10 cellular contexts compared by ENCODE assay signal in the genomic region with DNA sequence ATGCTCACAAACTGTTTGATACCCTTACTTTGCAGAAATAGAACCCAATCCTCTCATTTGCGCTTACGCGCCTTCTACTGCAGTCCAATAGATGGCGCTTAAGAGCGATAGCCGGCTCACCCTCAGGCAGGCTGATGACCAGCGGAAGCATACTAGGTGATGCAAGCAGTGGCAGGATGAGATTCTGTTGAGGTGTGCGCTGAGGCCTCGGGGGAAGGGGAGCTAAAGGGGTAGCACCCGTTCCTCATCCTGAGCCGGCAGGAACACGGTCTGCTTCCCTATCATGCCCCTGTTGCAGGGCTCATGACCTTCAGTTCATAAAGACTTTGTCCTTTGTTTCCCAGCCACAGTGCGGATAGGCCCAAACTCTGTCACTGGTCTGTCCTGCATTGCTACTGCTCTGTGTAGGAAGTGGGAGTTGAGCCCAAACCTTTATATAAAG.
DNase-seq lines count a peak whose midpoint lies in the region; ATAC-seq, FAIRE-seq and TF ChIP-seq lines count a peak whose summit lies in the region.
"Had no signal": no experiment of that assay in that cellular context is flagged by ENCODE, and none has a peak within 500 bp of the region (broad histone marks: within the 10 kb centered on the region; RNA-seq: fewer than 3 reads in every experiment).

No MANE protein-coding gene starts in this region.

- DNase-seq in cardiac muscle cell (ENCODE audit: low read depth in 1 of 2, low spot score in 1 of 2), result peak; percentile 58 to 62
- DNase-seq in right atrium auricular region (ENCODE audit: low spot score), result no peak
- DNase-seq in HPDE6-E6E7 (ENCODE audit: extremely low spot score), result peak; percentile 36
- peak; percentile 72 for DNase-seq in epithelial cell of esophagus (ENCODE audit: low read depth)
- DNase-seq in urothelium cell line (ENCODE audit: low spot score), result peak; percentile 39
- DNase-seq in NCI-H526 treated with DMSO at 0.1 percent for 48 hours (lab: John Stamatoyannopoulos, UW), result no peak
- no peak for DNase-seq in inferior parietal cortex (ENCODE audit: extremely low spot score)
- DNase-seq: CD4-positive, CD25-positive, alpha-beta regulatory T cell; left colon had no signal

- H3K4me3 ChIP-seq in cardiac muscle cell, result no peak overlapping the region
- H3K4me3 ChIP-seq in right atrium auricular region, result no peak overlapping the region
- no peak overlapping the region for H3K4me3 ChIP-seq in epithelial cell of esophagus (ENCODE audit: low read length)

- H3K9me3 ChIP-seq in cardiac muscle cell (ENCODE audit: low read depth) (no peaks in the 10 kb centered on the region), right atrium auricular region (no peaks in the 10 kb centered on the region)

- H3K27ac ChIP-seq in cardiac muscle cell (no peak overlapping the region), right atrium auricular region (no peak overlapping the region)

- TF ChIP-seq CTCF in cardiac muscle cell (IDR thresholded peaks at IDR 0.05; ENCODE audit: low read depth, low read length) (peak; percentile 68), right atrium auricular region (IDR thresholded peaks at IDR 0.05) (peak in 1 of 2 donors; percentile 28), epithelial cell of esophagus (IDR thresholded peaks at IDR 0.05; ENCODE audit: insufficient read depth, low read depth, low read length, missing control alignments) (peak; percentile 82)

- no peak for FAIRE-seq in urothelium cell line (lab: Jason Lieb, UNC)

- H3K4me1 ChIP-seq in cardiac muscle cell (ENCODE audit: low read depth) (no peaks in the 10 kb centered on the region), right atrium auricular region (no peaks in the 10 kb centered on the region)

- ATAC-seq in GM18873 (IDR thresholded peaks at IDR 0.05; ENCODE audit: low FRiP score, unreplicated experiment), result no peak
- ATAC-seq: left colon had no signal

- H3K27me3 ChIP-seq in cardiac muscle cell (no peaks in the 10 kb centered on the region), right atrium auricular region (no peaks in the 10 kb centered on the region)

- H3K36me3 ChIP-seq in cardiac muscle cell (no peaks in the 10 kb centered on the region), right atrium auricular region (no peaks in the 10 kb centered on the region)

Comparison
In these comparisons a context has a peak if more than half of its experiments do, and no peak if none do; other contexts are left out.
1. DNase-seq: peak in cardiac muscle cell (2 of 2), HPDE6-E6E7 (single experiment), epithelial cell of esophagus (single experiment) and urothelium cell line (single experiment); none in right atrium auricular region (single experiment), NCI-H526 treated with DMSO at 0.1 percent for 48 hours (single experiment) and inferior parietal cortex (single experiment).